ENCODE assay signal across 8 cellular contexts in genomic region chr10:11472158-11472753, GRCh38.
A peak's percentile ranks its signal among the peaks of the same experiment; 100 is the strongest.
DNase-seq lines count a peak whose midpoint lies in the region; ATAC-seq and TF ChIP-seq lines count a peak whose summit lies in the region.

No MANE protein-coding gene starts in this region.

- no peak overlapping the region for H3K27ac ChIP-seq in CD8-positive, alpha-beta T cell (ENCODE audit: low read depth, low read length)
- H3K27ac ChIP-seq in SJCRH30 = no peak overlapping the region

- no peaks in the 10 kb centered on the region for H3K9me3 ChIP-seq in CD8-positive, alpha-beta T cell (ENCODE audit: low read length)
- no peaks in the 10 kb centered on the region for H3K9me3 ChIP-seq in SJCRH30 (replicated peaks)

- intact Hi-C loops in CD8-positive, alpha-beta T cell (cut with DNase I, micrococcal nuclease) = loop anchor here (1.0 to 10.0 kb wide), 4 partner anchors 137 to 359 kb away; no protein-coding TSS in a partner anchor
- intact Hi-C loops in cardiac septum (cut with DNase I) = no loop called here

- no peaks in the 10 kb centered on the region for H3K36me3 Mint-ChIP-seq in CD8-positive, alpha-beta T cell
- H3K36me3 Mint-ChIP-seq in activated naive CD4-positive, alpha-beta T cell treated with anti-CD3 and anti-CD28 coated beads, Interleukin-2, amount 10 ng/mL, durations not matched to agents 7 days and 5 days = no peaks in the 10 kb centered on the region

- CTCF ChIA-PET in CD8-positive, alpha-beta T cell (lab: Charles Lee) = interaction anchor here (0.6 to 1.9 kb wide), 6 partner anchors 8 to 1892 kb away, joined by 3 to 4 read pairs (median 3); no protein-coding TSS in a partner anchor
- CTCF ChIA-PET in activated naive CD4-positive, alpha-beta T cell treated with anti-CD3 and anti-CD28 coated beads, Interleukin-2, amount 10 ng/mL, durations not matched to agents 7 days and 5 days (lab: Charles Lee) = interaction anchor here (1.3 kb wide), 1 partner anchor 13 kb away, joined by 3 read pairs; no protein-coding TSS in a partner anchor

- POLR2A ChIA-PET in CD8-positive, alpha-beta T cell (lab: Charles Lee) = no interaction called here

- H3K27me3 ChIP-seq in CD8-positive, alpha-beta T cell (ENCODE audit: insufficient read depth, low read length) = no peaks in the 10 kb centered on the region
- H3K27me3 ChIP-seq in SJCRH30 = no peaks in the 10 kb centered on the region

- H3K27me3 Mint-ChIP-seq in CD8-positive, alpha-beta T cell (ENCODE audit: low read depth) = no peaks in the 10 kb centered on the region
- no peaks in the 10 kb centered on the region for H3K27me3 Mint-ChIP-seq in activated naive CD4-positive, alpha-beta T cell treated with anti-CD3 and anti-CD28 coated beads, Interleukin-2, amount 10 ng/mL, durations not matched to agents 7 days and 5 days

- peak; percentile 97 for ATAC-seq in CD8-positive, alpha-beta T cell
- peak; percentile 82 for ATAC-seq in GM19395 (IDR thresholded peaks at IDR 0.05; ENCODE audit: unreplicated experiment)

- no peaks in the 10 kb centered on the region for H3K9me3 Mint-ChIP-seq in CD8-positive, alpha-beta T cell
- no peaks in the 10 kb centered on the region for H3K9me3 Mint-ChIP-seq in activated naive CD4-positive, alpha-beta T cell treated with anti-CD3 and anti-CD28 coated beads, Interleukin-2, amount 10 ng/mL, durations not matched to agents 7 days and 5 days

- no peaks in the 10 kb centered on the region for H3K4me1 ChIP-seq in CD8-positive, alpha-beta T cell (ENCODE audit: insufficient read depth, low read length)
- no peaks in the 10 kb centered on the region for H3K4me1 ChIP-seq in SJCRH30

- H3K27ac Mint-ChIP-seq in CD8-positive, alpha-beta T cell = no peak overlapping the region
- no peak overlapping the region for H3K27ac Mint-ChIP-seq in activated naive CD4-positive, alpha-beta T cell treated with anti-CD3 and anti-CD28 coated beads, Interleukin-2, amount 10 ng/mL, durations not matched to agents 7 days and 5 days

- H3K4me1 Mint-ChIP-seq in CD8-positive, alpha-beta T cell (ENCODE audit: low read depth) = peaks cover 1% of the 10 kb centered on the region
- H3K4me1 Mint-ChIP-seq in activated naive CD4-positive, alpha-beta T cell treated with anti-CD3 and anti-CD28 coated beads, Interleukin-2, amount 10 ng/mL, durations not matched to agents 7 days and 5 days = no peaks in the 10 kb centered on the region

- DNase-seq in CD8-positive, alpha-beta T cell = peak; percentile 51 to 85 (median 68)
- DNase-seq in HuH-7 (ENCODE audit: low spot score) (peak; percentile 77), SJCRH30 (peak; percentile 51 to 81), cardiac septum (ENCODE audit: low spot score) (peak; percentile 81), retina (peak; percentile 75), NCI-H1930 (lab: John Stamatoyannopoulos, UW) (no peak)
- peak; percentile 81 for DNase-seq in activated naive CD4-positive, alpha-beta T cell treated with anti-CD3 and anti-CD28 coated beads, Interleukin-2, amount 10 ng/mL, durations not matched to agents 7 days and 5 days

- H3K36me3 ChIP-seq in CD8-positive, alpha-beta T cell (ENCODE audit: insufficient read depth, low read length) = no peaks in the 10 kb centered on the region
- no peaks in the 10 kb centered on the region for H3K36me3 ChIP-seq in SJCRH30

- peak; percentile 97 for TF ChIP-seq CTCF in CD8-positive, alpha-beta T cell (IDR thresholded peaks at IDR 0.05)

- H3K4me3 Mint-ChIP-seq in CD8-positive, alpha-beta T cell = no peak overlapping the region
- no peak overlapping the region for H3K4me3 Mint-ChIP-seq in activated naive CD4-positive, alpha-beta T cell treated with anti-CD3 and anti-CD28 coated beads, Interleukin-2, amount 10 ng/mL, durations not matched to agents 7 days and 5 days

- H3K4me3 ChIP-seq in CD8-positive, alpha-beta T cell (ENCODE audit: low read depth, low read length) = no peak overlapping the region
- H3K4me3 ChIP-seq in SJCRH30 = no peak overlapping the region

Comparison
In these comparisons a context has a peak if more than half of its experiments do, and no peak if none do; other contexts are left out.
1. DNase-seq: peak in CD8-positive, alpha-beta T cell (7 of 7), HuH-7 (single experiment), SJCRH30 (2 of 2), activated naive CD4-positive, alpha-beta T cell treated with anti-CD3 and anti-CD28 coated beads, Interleukin-2, amount 10 ng/mL, durations not matched to agents 7 days and 5 days (single experiment), cardiac septum (single experiment) and retina (single experiment); none in NCI-H1930 (0 of 2).